Comparison of ENCODE assay signal across 1 cellular context in genomic region chr5:160188151-160188967, GRCh38.
TF ChIP-seq lines count a peak whose summit lies in the region.

No MANE protein-coding gene starts in this region.

TF ChIP-seq in WTC11, 78 proteins besides CTCF, POLR2A, EP300 and RAD21 (continued from another document):
- TF ChIP-seq E2F5 (CRISPR knock-in tag; IDR thresholded peaks at IDR 0.05) (peak; percentile 84; the same call in 1 of the 2 replicates), GRHL2 (CRISPR knock-in tag; IDR thresholded peaks at IDR 0.05; ENCODE audit: insufficient replicate concordance, severe bottlenecking) (no peak), GTF2I (CRISPR knock-in tag; conservative IDR thresholded peaks at IDR 0.05) (peak; percentile 96), JAZF1 (CRISPR knock-in tag; IDR thresholded peaks at IDR 0.05) (no peak), SP1 (CRISPR knock-in tag; conservative IDR thresholded peaks at IDR 0.05) (peak; percentile 41; the same call in 1 of the 2 replicates), NFYB (CRISPR knock-in tag; conservative IDR thresholded peaks at IDR 0.05; ENCODE audit: low read depth) (no peak), ZNF219 (CRISPR knock-in tag; IDR thresholded peaks at IDR 0.05; ENCODE audit: borderline replicate concordance) (no peak), ARID4B (CRISPR knock-in tag; IDR thresholded peaks at IDR 0.05; ENCODE audit: borderline replicate concordance) (no peak), USF2 (CRISPR knock-in tag; IDR thresholded peaks at IDR 0.05) (peak; percentile 14; the same call in 1 of the 2 replicates), EMX1 (CRISPR knock-in tag; IDR thresholded peaks at IDR 0.05) (no peak), PREB (CRISPR knock-in tag; IDR thresholded peaks at IDR 0.05; ENCODE audit: borderline replicate concordance) (no peak), ZNF121 (CRISPR knock-in tag; IDR thresholded peaks at IDR 0.05) (peak; percentile 63; the same call in 1 of the 2 replicates), TEAD1 (CRISPR knock-in tag; IDR thresholded peaks at IDR 0.05) (no peak), ZNF396 (CRISPR knock-in tag; IDR thresholded peaks at IDR 0.05; ENCODE audit: borderline replicate concordance) (no peak), NR1H2 (CRISPR knock-in tag; IDR thresholded peaks at IDR 0.05) (no peak), IRF1 (CRISPR knock-in tag; IDR thresholded peaks at IDR 0.05) (no peak), RELA (CRISPR knock-in tag; IDR thresholded peaks at IDR 0.05; ENCODE audit: borderline replicate concordance) (no peak)
